21 cellular contexts compared by ENCODE assay signal in the genomic region with DNA sequence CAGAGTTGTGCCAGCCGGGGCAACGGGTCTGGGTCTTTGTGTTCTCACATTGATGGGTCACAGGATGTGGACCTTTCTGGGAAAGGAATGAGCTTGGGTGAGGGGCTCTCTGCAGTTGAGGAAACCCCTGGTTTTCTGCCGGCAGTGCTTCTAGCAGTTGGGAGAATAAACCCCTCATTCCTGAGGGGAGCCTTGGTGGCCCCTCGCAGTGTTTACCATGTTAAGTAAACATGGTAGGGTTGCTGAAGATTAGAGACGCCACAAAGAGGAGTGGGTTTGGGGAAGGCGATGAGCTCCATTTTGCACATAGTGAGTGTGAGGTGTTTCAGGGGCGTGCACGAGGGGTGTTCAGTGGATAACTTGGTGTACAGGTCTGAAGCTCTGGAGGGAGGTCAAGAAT.
"Had no signal": no experiment of that assay in that cellular context is flagged by ENCODE, and none has a peak within 500 bp of the region (broad histone marks: within the 10 kb centered on the region; RNA-seq: fewer than 3 reads in every experiment).

No MANE protein-coding gene starts in this region.

- H3K9me3 Mint-ChIP-seq: activated naive CD4-positive, alpha-beta T cell treated with anti-CD3 and anti-CD28 coated beads, Interleukin-2, amount 10 ng/mL, durations not matched to agents 7 days and 5 days; activated T-cell treated with anti-CD3 and anti-CD28 coated beads, Interleukin-2, amount 50 U/mL, for 72 hours; immature natural killer cell; memory B cell; naive thymus-derived CD4-positive, alpha-beta T cell; neural crest cell; stimulated activated effector memory CD8-positive, alpha-beta T cell treated with anti-CD3 and anti-CD28 coated beads, Interleukin-12 subunit alpha, Interleukin-12 subunit beta, amount 100 ng/mL, for 72 hours; stimulated activated naive CD8-positive, alpha-beta T cell treated with anti-CD3 and anti-CD28 coated beads, Interleukin-15, amount 100 ng/mL, for 72 hours; T-cell; type B pancreatic cell; WTC11 had no signal

- DNase-seq: activated CD4-positive, alpha-beta T cell treated with anti-CD3 and anti-CD28 coated beads for 4 hours; activated CD4-positive, alpha-beta T cell treated with anti-CD3 and anti-CD28 coated beads, Interleukin-2, amount 50 U/mL, for 48 hours; activated effector memory CD4-positive, alpha-beta T cell treated with anti-CD3 and anti-CD28 coated beads, Interleukin-2, amount 50 U/mL, for 16 hours; activated naive CD4-positive, alpha-beta T cell treated with anti-CD3 and anti-CD28 coated beads, Interleukin-2, amount 10 ng/mL, durations not matched to agents 7 days and 5 days; activated T-cell treated with anti-CD3 and anti-CD28 coated beads, Interleukin-2, amount 50 U/mL, for 72 hours; cerebellar nuclear complex; naive thymus-derived CD4-positive, alpha-beta T cell; stimulated activated CD4-positive, alpha-beta T cell treated with anti-CD3 and anti-CD28 coated beads, Interleukin-2, amount 100 ng/mL, for 24 hours; stimulated activated naive CD8-positive, alpha-beta T cell treated with anti-CD3 and anti-CD28 coated beads, Interleukin-15, amount 100 ng/mL, for 72 hours; T-cell had no signal

- H3K36me3 Mint-ChIP-seq: activated naive CD4-positive, alpha-beta T cell treated with anti-CD3 and anti-CD28 coated beads, Interleukin-2, amount 10 ng/mL, durations not matched to agents 7 days and 5 days; immature natural killer cell; memory B cell; naive thymus-derived CD4-positive, alpha-beta T cell; stimulated activated effector memory CD8-positive, alpha-beta T cell treated with anti-CD3 and anti-CD28 coated beads, Interleukin-12 subunit alpha, Interleukin-12 subunit beta, amount 100 ng/mL, for 72 hours; T-cell; type B pancreatic cell; WTC11 had no signal

- H3K4me1 ChIP-seq: left lung had no signal

- H3K4me1 Mint-ChIP-seq: immature natural killer cell; memory B cell; stimulated activated naive CD8-positive, alpha-beta T cell treated with anti-CD3 and anti-CD28 coated beads, Interleukin-15, amount 100 ng/mL, for 72 hours had no signal

- H3K27me3 ChIP-seq: left lung, suprapubic skin had no signal

- H3K27ac ChIP-seq: left lung, psoas muscle, SJCRH30, suprapubic skin had no signal

- H3K4me3 Mint-ChIP-seq: activated naive CD4-positive, alpha-beta T cell treated with anti-CD3 and anti-CD28 coated beads, Interleukin-2, amount 10 ng/mL, durations not matched to agents 7 days and 5 days; activated T-cell treated with anti-CD3 and anti-CD28 coated beads, Interleukin-2, amount 50 U/mL, for 72 hours; immature natural killer cell; memory B cell; naive thymus-derived CD4-positive, alpha-beta T cell; neural crest cell; stimulated activated effector memory CD8-positive, alpha-beta T cell treated with anti-CD3 and anti-CD28 coated beads, Interleukin-12 subunit alpha, Interleukin-12 subunit beta, amount 100 ng/mL, for 72 hours; stimulated activated naive CD8-positive, alpha-beta T cell treated with anti-CD3 and anti-CD28 coated beads, Interleukin-15, amount 100 ng/mL, for 72 hours; T-cell; type B pancreatic cell; WTC11 had no signal

- ATAC-seq: T-cell had no signal

- H3K4me3 ChIP-seq: coronary artery, left lung, psoas muscle, SJCRH30, suprapubic skin had no signal

- H3K36me3 ChIP-seq: left lung, SJCRH30, suprapubic skin had no signal

- H3K27ac Mint-ChIP-seq: activated naive CD4-positive, alpha-beta T cell treated with anti-CD3 and anti-CD28 coated beads, Interleukin-2, amount 10 ng/mL, durations not matched to agents 7 days and 5 days; activated T-cell treated with anti-CD3 and anti-CD28 coated beads, Interleukin-2, amount 50 U/mL, for 72 hours; memory B cell; naive thymus-derived CD4-positive, alpha-beta T cell; stimulated activated effector memory CD8-positive, alpha-beta T cell treated with anti-CD3 and anti-CD28 coated beads, Interleukin-12 subunit alpha, Interleukin-12 subunit beta, amount 100 ng/mL, for 72 hours; T-cell; WTC11 had no signal

- H3K9me3 ChIP-seq: left lung, psoas muscle, SJCRH30, suprapubic skin had no signal
